In the genomic region with DNA sequence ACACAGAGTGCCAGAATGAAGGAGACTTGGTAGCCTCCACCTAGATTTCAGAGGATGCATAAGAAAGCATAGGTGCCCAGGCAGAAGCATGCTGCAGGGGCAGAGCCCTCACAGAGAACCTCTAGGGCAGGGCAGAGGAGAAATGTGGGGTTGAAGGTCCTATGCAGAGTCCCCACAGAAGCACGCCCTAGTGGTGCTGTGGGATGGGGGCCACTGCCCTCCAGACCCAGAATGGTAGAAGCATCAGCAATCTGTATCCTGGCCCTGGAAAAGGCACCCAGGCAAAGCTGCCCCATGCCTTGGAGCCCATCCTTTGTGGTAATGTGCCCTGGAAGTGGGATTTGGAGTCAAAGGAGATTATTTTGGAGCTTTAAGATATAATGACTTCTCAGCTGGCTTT, we compare ENCODE assay signal across 25 cellular contexts.
"Had no signal": no experiment of that assay in that cellular context is flagged by ENCODE, and none has a peak within 500 bp of the region (broad histone marks: within the 10 kb centered on the region; RNA-seq: fewer than 3 reads in every experiment).

No MANE protein-coding gene starts in this region.

- H3K4me1 ChIP-seq: parathyroid adenoma, psoas muscle, right lobe of liver, sigmoid colon, stomach, thyroid gland, tibial nerve, upper lobe of right lung, uterus had no signal

- H3K27ac ChIP-seq: neutrophil, parathyroid adenoma, psoas muscle, right lobe of liver, sigmoid colon, stomach, thoracic aorta, thyroid gland, tibial nerve, upper lobe of right lung, uterus had no signal

- H3K27me3 ChIP-seq: neutrophil, right lobe of liver, sigmoid colon, stomach, thyroid gland, tibial nerve, upper lobe of right lung, uterus had no signal

- ATAC-seq: naive thymus-derived CD8-positive, alpha-beta T cell; natural killer cell treated with Interleukin-12 subunit alpha and Interleukin-12 subunit beta and Interleukin-15 and Interleukin-18, amount 100 ng/mL, for 72 hours; psoas muscle; right cardiac atrium; right lobe of liver; stimulated activated effector memory CD8-positive, alpha-beta T cell treated with anti-CD3 and anti-CD28 coated beads, Interleukin-12 subunit alpha, Interleukin-12 subunit beta, amount 100 ng/mL, for 72 hours; upper lobe of right lung had no signal

- H3K9me3 ChIP-seq: neutrophil, psoas muscle, right lobe of liver, sigmoid colon, thoracic aorta, thyroid gland, upper lobe of right lung, uterus had no signal

- H2AFZ ChIP-seq: parathyroid adenoma had no signal

- H3K4me3 ChIP-seq: psoas muscle, right lobe of liver, sigmoid colon, stomach, thoracic aorta, thyroid gland, tibial nerve, upper lobe of right lung, uterus had no signal

- H3K9ac ChIP-seq: parathyroid adenoma had no signal

- H3K79me2 ChIP-seq: parathyroid adenoma had no signal

- DNase-seq: naive B cell; naive thymus-derived CD8-positive, alpha-beta T cell; nephron progenitor cell; nucleus accumbens; posterior cingulate gyrus; psoas muscle; right cardiac atrium; right lobe of liver; sigmoid colon; small intestine; stimulated activated CD4-positive, alpha-beta T cell treated with anti-CD3 and anti-CD28 coated beads, Interleukin-15, amount 100 ng/mL, for 24 hours; stimulated activated CD4-positive, alpha-beta T cell treated with anti-CD3 and anti-CD28 coated beads, Interleukin-4, amount 100 ng/mL, for 1 hour; stimulated activated CD4-positive, alpha-beta T cell treated with anti-CD3 and anti-CD28 coated beads, Interleukin-4, amount 100 ng/mL, for 4 hours; stimulated activated naive B cell treated with anti-CD40 and anti-IgM and Interleukin-4, amounts not matched to agents 10 μg/mL and 1 μg/mL and 100 μg/mL, for 72 hours; stimulated activated naive CD4-positive, alpha-beta T cell treated with Interleukin-2 at 50 U/mL for 16 hours; stomach; thyroid gland; upper lobe of right lung; uterus had no signal

- H3K36me3 ChIP-seq: neutrophil, right lobe of liver, sigmoid colon, stomach, thoracic aorta, thyroid gland, tibial nerve, upper lobe of right lung, uterus had no signal
